ENCODE assay signal across 3 cellular contexts in the genomic region with DNA sequence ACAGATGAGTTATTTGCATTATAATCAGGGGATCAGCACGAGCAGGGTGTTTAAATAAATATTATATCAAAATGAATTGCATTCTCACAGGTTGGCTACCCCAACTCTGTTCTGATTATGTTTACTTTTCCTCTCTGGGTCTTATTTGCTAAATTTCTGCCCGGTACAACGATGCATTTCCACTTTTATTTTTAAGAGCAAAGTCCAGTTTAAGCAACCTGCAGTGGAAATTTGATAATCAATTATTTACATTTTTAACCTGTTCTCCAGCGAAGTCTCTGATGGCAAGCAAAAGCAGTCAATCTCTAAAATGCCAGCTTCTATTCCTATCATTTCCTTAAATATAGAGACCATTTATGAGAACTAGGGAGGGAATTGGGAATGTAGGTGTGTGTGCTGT.
"Had no signal": no experiment of that assay in that cellular context is flagged by ENCODE, and none has a peak within 500 bp of the region (broad histone marks: within the 10 kb centered on the region; RNA-seq: fewer than 3 reads in every experiment).

No MANE protein-coding gene starts in this region.

- DNase-seq: GDM1, GF-D8 had no signal

- ATAC-seq: GM12878 had no signal

- H3K4me3 ChIP-seq: GM12878 had no signal
